ENCODE assay signal across 8 cellular contexts in the genomic region with DNA sequence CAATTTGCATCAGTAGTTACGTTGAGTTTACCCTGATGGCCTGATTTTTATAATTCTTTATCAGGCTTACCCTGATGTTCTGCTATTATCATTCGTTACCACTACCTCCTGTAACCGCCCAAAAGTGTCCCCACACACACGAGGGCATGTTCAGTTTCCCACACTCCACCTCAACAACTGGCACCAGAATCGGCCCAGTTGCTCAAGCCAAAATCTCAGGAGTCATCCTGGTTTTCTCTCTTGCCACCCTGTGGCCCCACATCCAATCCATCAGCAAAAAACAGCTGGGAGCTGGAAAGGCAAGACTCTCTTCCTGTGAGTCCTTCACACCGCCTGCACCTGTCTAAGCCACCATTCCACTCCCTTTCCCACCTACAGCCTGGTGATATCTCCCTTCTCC.
A peak's percentile ranks its signal among the peaks of the same experiment; 100 is the strongest.
DNase-seq lines count a peak whose midpoint lies in the region; ATAC-seq and TF ChIP-seq lines count a peak whose summit lies in the region.

No MANE protein-coding gene starts in this region.

- 60% methylated on average over 6 of the region's 6 CpGs for WGBS in prostate gland

- DNase-seq in SJCRH30 (peak in 1 of 2 experiments; percentile 10), fibroblast of pulmonary artery (ENCODE audit: low read depth) (no peak), prostate gland (ENCODE audit: low spot score) (no peak), Kasumi-1 (lab: John Stamatoyannopoulos, UW) (no peak), SKM-1 (lab: John Stamatoyannopoulos, UW; ENCODE audit: unreplicated experiment) (no peak)
- DNase-seq in NK-92 treated with Interleukin-12 subunit alpha and Interleukin-12 subunit beta, amount 100 ng/mL, for 24 hours (lab: John Stamatoyannopoulos, UW) = no peak

- no peaks in the 10 kb centered on the region; the same call in 1 of the 2 replicates for H3K9me3 ChIP-seq in SJCRH30 (replicated peaks)
- H3K9me3 ChIP-seq in prostate gland = no peaks in the 10 kb centered on the region

- no peaks in the 10 kb centered on the region for H3K27me3 ChIP-seq in SJCRH30
- no peaks in the 10 kb centered on the region for H3K27me3 ChIP-seq in prostate gland (replicated peaks; ENCODE audit: insufficient read depth)

- H3K27ac ChIP-seq in SJCRH30 (no peak overlapping the region; the same call in 1 of the 2 replicates), prostate gland (peak overlapping the region; percentile 65 to 74)

- ATAC-seq in GM19351 (IDR thresholded peaks at IDR 0.05; ENCODE audit: unreplicated experiment) = no peak

- no peaks in the 10 kb centered on the region for H3K4me1 ChIP-seq in SJCRH30
- no peaks in the 10 kb centered on the region for H3K4me1 ChIP-seq in prostate gland (replicated peaks)

- intact Hi-C loops in prostate gland (cut with DNase I) = no loop called here

- H3K36me3 ChIP-seq in SJCRH30 (no peaks in the 10 kb centered on the region), prostate gland (no peaks in the 10 kb centered on the region)

- H3K4me3 ChIP-seq in GM08714 (ENCODE audit: low read length) (peak overlapping the region; percentile 84), SJCRH30 (peak overlapping the region; percentile 68), fibroblast of pulmonary artery (replicated peaks; ENCODE audit: low read depth, low read length) (peak overlapping the region; percentile 65), prostate gland (peak overlapping the region; percentile 52 to 68)

- TF ChIP-seq CTCF in fibroblast of pulmonary artery (IDR thresholded peaks at IDR 0.05; ENCODE audit: low read length, missing control alignments) (no peak), prostate gland (IDR thresholded peaks at IDR 0.05) (no peak)

- TF ChIP-seq POLR2A in prostate gland (IDR thresholded peaks at IDR 0.05) = no peak
